In genomic region chr12:1810201-1810930, GRCh38 we compare ENCODE assay signal across 1 cellular context.
TF ChIP-seq lines count a peak whose summit lies in the region.

No MANE protein-coding gene starts in this region.

TF ChIP-seq in GM23338, 12 proteins besides CTCF, POLR2A, EP300 and RAD21 (continued from another document):
- TF ChIP-seq ZNF462 (CRISPR knock-in tag; IDR thresholded peaks at IDR 0.05): no peak
- no peak for TF ChIP-seq ZNF114 (CRISPR knock-in tag; IDR thresholded peaks at IDR 0.05)
- TF ChIP-seq EZH2 (IDR thresholded peaks at IDR 0.05; ENCODE audit: low read depth, unreplicated experiment): no peak
- TF ChIP-seq NANOG (IDR thresholded peaks at IDR 0.05; ENCODE audit: borderline replicate concordance): no peak
- TF ChIP-seq POLR2AphosphoS5 (IDR thresholded peaks at IDR 0.05; ENCODE audit: low read depth): no peak
